ENCODE assay signal across 14 cellular contexts in the genomic region with DNA sequence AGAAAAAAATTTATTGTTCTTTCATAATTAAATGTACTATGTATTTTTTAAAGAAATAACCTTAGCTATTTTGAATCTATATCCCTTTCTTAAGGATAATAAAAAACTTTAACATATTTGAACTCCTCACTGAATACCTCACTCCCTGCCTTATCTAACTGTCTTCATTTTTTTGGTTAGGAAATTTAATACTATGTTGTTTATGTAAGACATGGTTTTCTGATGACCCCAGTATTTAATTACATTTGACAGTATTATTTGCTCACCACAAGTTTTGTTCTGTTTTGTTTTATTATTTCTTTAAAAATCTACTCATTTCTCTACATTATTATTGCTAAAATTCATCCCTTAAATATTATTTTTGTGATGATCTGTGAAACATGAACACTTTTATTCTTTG.
"Had no signal": no experiment of that assay in that cellular context is flagged by ENCODE, and none has a peak within 500 bp of the region (broad histone marks: within the 10 kb centered on the region; RNA-seq: fewer than 3 reads in every experiment).

No MANE protein-coding gene starts in this region.

- H3K9me3 ChIP-seq: esophagus muscularis mucosa, right atrium auricular region had no signal

- H3K27ac ChIP-seq: epithelial cell of prostate, esophagus muscularis mucosa, foreskin keratinocyte, right atrium auricular region had no signal

- DNase-seq: effector memory CD8-positive, alpha-beta T cell; foreskin keratinocyte; hippocampal formation; kidney glomerular epithelial cell; mesendoderm; naive B cell; posterior cingulate gyrus; small intestine; stimulated activated CD4-positive, alpha-beta T cell treated with anti-CD3 and anti-CD28 coated beads, Interleukin-2, amount 100 ng/mL, for 48 hours; stimulated activated naive CD4-positive, alpha-beta T cell treated with Interleukin-2 at 50 U/mL for 16 hours; trophoblast cell had no signal

- H3K4me1 ChIP-seq: esophagus muscularis mucosa, foreskin keratinocyte, right atrium auricular region had no signal

- H3K27me3 ChIP-seq: esophagus muscularis mucosa, foreskin keratinocyte, right atrium auricular region had no signal

- ATAC-seq: effector memory CD8-positive, alpha-beta T cell; foreskin keratinocyte had no signal

- H3K36me3 ChIP-seq: esophagus muscularis mucosa, right atrium auricular region had no signal

- H3K4me3 ChIP-seq: esophagus muscularis mucosa, right atrium auricular region had no signal
